9 cellular contexts compared by ENCODE assay signal in the genomic region with DNA sequence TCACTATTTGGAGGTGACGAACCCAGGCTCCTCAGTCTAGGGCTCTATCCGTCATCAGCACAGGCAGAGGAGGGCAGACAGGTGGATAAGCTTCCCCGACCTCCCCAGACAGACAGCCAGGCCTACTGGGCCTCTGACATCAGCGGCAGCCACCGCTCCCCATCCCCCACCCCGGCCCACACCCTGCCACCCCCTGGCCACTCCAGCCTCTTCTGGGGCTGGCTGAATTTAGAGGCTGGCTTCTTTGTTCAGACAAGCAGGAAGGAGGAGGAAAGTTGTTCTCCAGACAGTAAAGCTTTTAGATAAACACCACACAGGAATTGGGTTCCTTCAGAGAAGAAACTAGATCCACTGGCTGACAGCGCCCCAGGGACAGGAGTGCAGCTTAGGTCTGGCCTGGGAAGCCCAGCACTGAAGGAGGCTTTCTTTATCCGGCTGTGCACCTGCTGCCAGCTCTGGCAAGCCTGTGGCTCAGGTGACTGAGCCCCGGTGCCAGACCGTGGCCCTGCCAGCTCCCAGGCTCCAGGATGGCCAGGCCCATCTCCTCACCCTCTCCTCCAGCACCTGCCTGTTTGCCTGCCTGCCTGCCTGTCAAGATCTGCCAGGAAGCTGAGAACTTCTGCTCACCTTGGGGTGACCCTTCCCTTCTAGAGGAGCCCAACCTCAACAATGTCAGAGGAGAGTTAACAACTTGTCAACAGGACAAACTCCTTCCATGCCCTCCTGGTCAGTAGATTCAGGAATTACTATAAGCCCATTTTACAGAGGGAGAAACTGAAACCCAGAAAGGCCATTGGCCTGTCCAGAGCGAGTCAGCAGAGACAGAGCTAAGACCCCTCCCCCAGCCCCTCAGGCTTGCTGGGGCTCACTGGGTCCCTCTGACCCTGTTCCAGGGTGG. TPM values are rescaled to one million over a fixed set of nuclear protein-coding genes. Genes with fewer than 3 reads are reported as not detected.
DNase-seq lines count a peak whose midpoint lies in the region; TF ChIP-seq lines count a peak whose summit lies in the region.
"Had no signal": no experiment of that assay in that cellular context is flagged by ENCODE, and none has a peak within 500 bp of the region (broad histone marks: within the 10 kb centered on the region; RNA-seq: fewer than 3 reads in every experiment).

No MANE protein-coding gene starts in this region.

- H3K4me3 ChIP-seq in fibroblast of villous mesenchyme (ENCODE audit: low read depth, low read length) (no peak overlapping the region), spleen (no peak overlapping the region), lower leg skin (ENCODE audit: low read depth, poor library complexity, severe bottlenecking) (no peak overlapping the region)

- WGBS in spleen, 5 donors = 69 to 91% (median 84%) methylated on average over 7 to 11 of the region's 11 CpGs
- 58 to 61% methylated on average over 9 to 11 of the region's 11 CpGs for WGBS in lower leg skin, 2 donors

- peaks cover 0 to 22% (median 0%) of the 10 kb centered on the region in 6 donors for H3K36me3 ChIP-seq in spleen

- H3K27ac Mint-ChIP-seq in activated naive CD4-positive, alpha-beta T cell treated with anti-CD3 and anti-CD28 coated beads, Interleukin-2, amount 10 ng/mL, durations not matched to agents 7 days and 5 days = peak overlapping the region; percentile 82
- no peak overlapping the region for H3K27ac Mint-ChIP-seq in activated naive CD4-positive, alpha-beta T cell treated with anti-CD3 and anti-CD28 coated beads for 36 hours

- no peak for TF ChIP-seq POLR2A in spleen (IDR thresholded peaks at IDR 0.05)
- no peak for TF ChIP-seq POLR2A in lower leg skin (IDR thresholded peaks at IDR 0.05)

- no peaks in the 10 kb centered on the region for H3K27me3 ChIP-seq in spleen (replicated peaks in 1 of 7)

- intact Hi-C loops in activated naive CD4-positive, alpha-beta T cell treated with anti-CD3 and anti-CD28 coated beads for 36 hours (cut with micrococcal nuclease) = no loop called here
- intact Hi-C loops in spleen (cut with DNase I; ENCODE audit: low total_unique reads) (no loop called here), lower leg skin (cut with DNase I; ENCODE audit: low total_unique reads) (no loop called here)

- TF ChIP-seq CTCF in fibroblast of villous mesenchyme (IDR thresholded peaks at IDR 0.05; ENCODE audit: insufficient read depth, low read depth, low read length) = no peak
- TF ChIP-seq CTCF in spleen (IDR thresholded peaks at IDR 0.05 in 8 of 11, conservative IDR thresholded peaks at IDR 0.05 in 3 of 11) = no peak
- no peak for TF ChIP-seq CTCF in lower leg skin (IDR thresholded peaks at IDR 0.05)

- H3K4me3 Mint-ChIP-seq in activated naive CD4-positive, alpha-beta T cell treated with anti-CD3 and anti-CD28 coated beads, Interleukin-2, amount 10 ng/mL, durations not matched to agents 7 days and 5 days = no peak overlapping the region
- no peak overlapping the region for H3K4me3 Mint-ChIP-seq in activated naive CD4-positive, alpha-beta T cell treated with anti-CD3 and anti-CD28 coated beads for 36 hours

- H3K9me3 ChIP-seq in spleen = no peaks in the 10 kb centered on the region

- peak overlapping the region in 7 of 8 donors; percentile 59 to 84 (median 72) for H3K27ac ChIP-seq in spleen

- DNase-seq in activated naive CD4-positive, alpha-beta T cell treated with anti-CD3 and anti-CD28 coated beads, Interleukin-2, amount 10 ng/mL, durations not matched to agents 7 days and 5 days = no peak
- DNase-seq in activated naive CD4-positive, alpha-beta T cell treated with anti-CD3 and anti-CD28 coated beads for 36 hours = no peak
- DNase-seq in NCI-H510A treated with DMSO at 0.1 percent for 48 hours (lab: John Stamatoyannopoulos, UW) (peak; percentile 64), fibroblast of villous mesenchyme (ENCODE audit: low read depth) (peak; percentile 14), spleen (peak; percentile 59), lower leg skin (ENCODE audit: low spot score in 2 of 2) (no peak), medulla oblongata (ENCODE audit: extremely low spot score) (no peak), NOMO-1 (lab: John Stamatoyannopoulos, UW; ENCODE audit: unreplicated experiment in 2 of 2) (no peak)
- DNase-seq: H7 had no signal

- peaks cover 22% of the 10 kb centered on the region for H3K4me1 Mint-ChIP-seq in activated naive CD4-positive, alpha-beta T cell treated with anti-CD3 and anti-CD28 coated beads, Interleukin-2, amount 10 ng/mL, durations not matched to agents 7 days and 5 days
- peaks cover 16% of the 10 kb centered on the region for H3K4me1 Mint-ChIP-seq in activated naive CD4-positive, alpha-beta T cell treated with anti-CD3 and anti-CD28 coated beads for 36 hours (ENCODE audit: low read depth)

- no peaks in the 10 kb centered on the region for H3K27me3 Mint-ChIP-seq in activated naive CD4-positive, alpha-beta T cell treated with anti-CD3 and anti-CD28 coated beads, Interleukin-2, amount 10 ng/mL, durations not matched to agents 7 days and 5 days
- no peaks in the 10 kb centered on the region for H3K27me3 Mint-ChIP-seq in activated naive CD4-positive, alpha-beta T cell treated with anti-CD3 and anti-CD28 coated beads for 36 hours (ENCODE audit: low read depth)

- peaks cover 14 to 64% (median 38%) of the 10 kb centered on the region in 6 donors for H3K4me1 ChIP-seq in spleen

- H3K9me3 Mint-ChIP-seq in activated naive CD4-positive, alpha-beta T cell treated with anti-CD3 and anti-CD28 coated beads, Interleukin-2, amount 10 ng/mL, durations not matched to agents 7 days and 5 days = no peaks in the 10 kb centered on the region
- H3K9me3 Mint-ChIP-seq in activated naive CD4-positive, alpha-beta T cell treated with anti-CD3 and anti-CD28 coated beads for 36 hours = no peaks in the 10 kb centered on the region

- CTCF ChIA-PET in activated naive CD4-positive, alpha-beta T cell treated with anti-CD3 and anti-CD28 coated beads, Interleukin-2, amount 10 ng/mL, durations not matched to agents 7 days and 5 days (lab: Charles Lee) = interaction anchor here (0.8 to 3.6 kb wide), 3 partner anchors 32 to 55 kb away, joined by 3 to 13 read pairs (median 4); no protein-coding TSS in a partner anchor
- CTCF ChIA-PET in activated naive CD4-positive, alpha-beta T cell treated with anti-CD3 and anti-CD28 coated beads for 36 hours (lab: Charles Lee) = interaction anchor here (0.9 to 1.6 kb wide), 2 partner anchors 31 to 246 kb away, joined by 3 to 11 read pairs; no protein-coding TSS in a partner anchor

- H3K36me3 Mint-ChIP-seq in activated naive CD4-positive, alpha-beta T cell treated with anti-CD3 and anti-CD28 coated beads, Interleukin-2, amount 10 ng/mL, durations not matched to agents 7 days and 5 days = peaks cover 2% of the 10 kb centered on the region
- no peaks in the 10 kb centered on the region for H3K36me3 Mint-ChIP-seq in activated naive CD4-positive, alpha-beta T cell treated with anti-CD3 and anti-CD28 coated beads for 36 hours (ENCODE audit: low read depth)

RNA-seq across cellular contexts. Expression of a gene that starts 44.0 kb away (rescaled TPM):
- total RNA-seq in activated naive CD4-positive, alpha-beta T cell treated with anti-CD3 and anti-CD28 coated beads for 36 hours = under 1 TPM; 0.14 to 0.17 TPM
- total RNA-seq in fibroblast of villous mesenchyme (1.3 and 3.2 TPM in 2 replicates), spleen (1 to 10 TPM in 6 of 7 donors, under 1 TPM in 1; 0.19 to 3.5 (median 1.8) TPM), lower leg skin (1 to 10 TPM in 3 of 4 donors, not detected in 1; 1.0 to 4.3 (median 3.8) TPM)
- 1 to 10 TPM; 2.0 to 3.8 (median 2.8) TPM for polyA plus RNA-seq in spleen

RNA-seq across cellular contexts. Expression of a gene that starts 48.8 kb away (rescaled TPM):
- 10 to 100 TPM; 13.3 to 13.5 TPM for total RNA-seq in activated naive CD4-positive, alpha-beta T cell treated with anti-CD3 and anti-CD28 coated beads for 36 hours
- total RNA-seq in fibroblast of villous mesenchyme (9.5 and 10.3 TPM in 2 replicates), spleen (100 to 1,000 TPM in 6 of 7 donors, 10 to 100 TPM in 1; 97.0 to 273 (median 144) TPM), lower leg skin (1 to 10 TPM; 3.9 to 8.5 (median 5.2) TPM)
- polyA plus RNA-seq in spleen = 100 to 1,000 TPM in 2 of 3 donors, 10 to 100 TPM in 1; 44.6 to 248 (median 147) TPM

Comparison
In these comparisons a context has a peak if more than half of its experiments do, and no peak if none do; other contexts are left out.
1. DNase-seq: peak in NCI-H510A treated with DMSO at 0.1 percent for 48 hours (single experiment), fibroblast of villous mesenchyme (single experiment) and spleen (single experiment); none in activated naive CD4-positive, alpha-beta T cell treated with anti-CD3 and anti-CD28 coated beads, Interleukin-2, amount 10 ng/mL, durations not matched to agents 7 days and 5 days (single experiment), activated naive CD4-positive, alpha-beta T cell treated with anti-CD3 and anti-CD28 coated beads for 36 hours (single experiment), lower leg skin (0 of 2), medulla oblongata (single experiment) and NOMO-1 (0 of 2).